Comparison of ENCODE assay signal across 12 cellular contexts in genomic region chr1:202107321-202107761, GRCh38. TPM values are rescaled to one million over a fixed set of nuclear protein-coding genes. Genes with fewer than 3 reads are reported as not detected.
A peak's percentile ranks its signal among the peaks of the same experiment; 100 is the strongest.
DNase-seq lines count a peak whose midpoint lies in the region; ATAC-seq, FAIRE-seq and TF ChIP-seq lines count a peak whose summit lies in the region.
"Had no signal": no experiment of that assay in that cellular context is flagged by ENCODE, and none has a peak within 500 bp of the region (broad histone marks: within the 10 kb centered on the region; RNA-seq: fewer than 3 reads in every experiment).

No MANE protein-coding gene starts in this region.

- no peak for TF ChIP-seq POLR2A in suprapubic skin (IDR thresholded peaks at IDR 0.05)
- no peak for TF ChIP-seq POLR2A in GM12891 (IDR thresholded peaks at IDR 0.05; ENCODE audit: low read depth, low read length)

- intact Hi-C loops in kidney (cut with DNase I): no loop called here

- DNase-seq in NCI-H1105 (lab: John Stamatoyannopoulos, UW) (peak; percentile 92), RCC 7860 (ENCODE audit: low spot score) (peak; percentile 65), kidney (peak; percentile 94), suprapubic skin (ENCODE audit: low spot score in 2 of 2) (no peak), glutamatergic neuron (no peak), GM12891 (ENCODE audit: insufficient read length, low spot score) (no peak), GM03348 (ENCODE audit: low spot score) (no peak)
- DNase-seq: activated naive CD4-positive, alpha-beta T cell treated with anti-CD3 and anti-CD28 coated beads for 36 hours; stimulated activated naive CD4-positive, alpha-beta T cell treated with Interleukin-2 at 50 U/mL for 16 hours had no signal

- H3K36me3 ChIP-seq in kidney (ENCODE audit: control insufficient read depth in 1 of 2, insufficient read depth in 2 of 2, low read length in 2 of 2) (no peaks in the 10 kb centered on the region), suprapubic skin (no peaks in the 10 kb centered on the region)

- H3K27ac Mint-ChIP-seq in glutamatergic neuron (ENCODE audit: unreplicated experiment): no peak overlapping the region
- H3K27ac Mint-ChIP-seq: activated naive CD4-positive, alpha-beta T cell treated with anti-CD3 and anti-CD28 coated beads for 36 hours had no signal

- H3K36me3 Mint-ChIP-seq in glutamatergic neuron (ENCODE audit: unreplicated experiment): no peaks in the 10 kb centered on the region

- no peaks in the 10 kb centered on the region for H3K27me3 Mint-ChIP-seq in glutamatergic neuron (ENCODE audit: unreplicated experiment)

- H3K4me3 Mint-ChIP-seq in glutamatergic neuron (ENCODE audit: unreplicated experiment): no peak overlapping the region
- H3K4me3 Mint-ChIP-seq: activated naive CD4-positive, alpha-beta T cell treated with anti-CD3 and anti-CD28 coated beads for 36 hours had no signal

- H3K4me3 ChIP-seq in kidney (ENCODE audit: low read length in 2 of 2): no peak overlapping the region
- no peak overlapping the region for H3K4me3 ChIP-seq in suprapubic skin
- H3K4me3 ChIP-seq: skin epidermis had no signal

- H3K27ac ChIP-seq in kidney (ENCODE audit: low read depth in 2 of 2, low read length in 2 of 2): peak overlapping the region; percentile 89 to 93
- H3K27ac ChIP-seq in suprapubic skin: peak overlapping the region; percentile 48

- FAIRE-seq in RCC 7860 (lab: Jason Lieb, UNC): peak; percentile 53
- FAIRE-seq in kidney (lab: Jason Lieb, UNC): no peak
- FAIRE-seq in GM12891 (lab: Jason Lieb, UNC): no peak

- H3K4me1 ChIP-seq in kidney (ENCODE audit: control insufficient read depth in 1 of 2, insufficient read depth in 1 of 2, low read depth in 1 of 2, low read length in 2 of 2): peaks cover 22 to 30% of the 10 kb centered on the region in 2 donors
- H3K4me1 ChIP-seq in suprapubic skin: peaks cover 27% of the 10 kb centered on the region

- TF ChIP-seq CTCF in kidney (IDR thresholded peaks at IDR 0.05; ENCODE audit: borderline replicate concordance, extremely low read depth, insufficient read depth): no peak
- no peak for TF ChIP-seq CTCF in suprapubic skin (IDR thresholded peaks at IDR 0.05)
- TF ChIP-seq CTCF in glutamatergic neuron (IDR thresholded peaks at IDR 0.05; ENCODE audit: partially characterized antibody, unreplicated experiment): no peak

- TF ChIP-seq EP300 in suprapubic skin (IDR thresholded peaks at IDR 0.05): no peak

- ATAC-seq in HG02840 (IDR thresholded peaks at IDR 0.05; ENCODE audit: low FRiP score, unreplicated experiment): no peak

- H3K9ac ChIP-seq in kidney (ENCODE audit: low read length in 2 of 2): peak overlapping the region; percentile 44 to 47

- H3K9me3 ChIP-seq in kidney (ENCODE audit: control insufficient read depth in 1 of 2, low read length in 2 of 2) (no peaks in the 10 kb centered on the region), suprapubic skin (no peaks in the 10 kb centered on the region)

- peaks cover 7% of the 10 kb centered on the region for H3K9me3 Mint-ChIP-seq in glutamatergic neuron (ENCODE audit: unreplicated experiment)
- H3K9me3 Mint-ChIP-seq: activated naive CD4-positive, alpha-beta T cell treated with anti-CD3 and anti-CD28 coated beads for 36 hours had no signal

- no peaks in the 10 kb centered on the region for H3K27me3 ChIP-seq in suprapubic skin

- H3K4me1 Mint-ChIP-seq in glutamatergic neuron (ENCODE audit: low read depth, unreplicated experiment): peaks cover 6% of the 10 kb centered on the region

- WGBS in suprapubic skin: 56% methylated on average over 5 of the region's 5 CpGs

TF ChIP-seq in GM12891, 5 proteins besides CTCF, POLR2A, EP300 and RAD21:
- no peak for TF ChIP-seq POLR2AphosphoS5 (IDR thresholded peaks at IDR 0.05; ENCODE audit: low read depth, low read length)
- no peak for TF ChIP-seq TAF1 (IDR thresholded peaks at IDR 0.05; ENCODE audit: low read depth, low read length)
- no peak for TF ChIP-seq SPI1 (IDR thresholded peaks at IDR 0.05; ENCODE audit: low read depth, low read length)
- no peak for TF ChIP-seq POU2F2 (IDR thresholded peaks at IDR 0.05; ENCODE audit: low read depth, low read length)
- TF ChIP-seq PAX5 (IDR thresholded peaks at IDR 0.05; ENCODE audit: insufficient read depth, low read length, severe bottlenecking): no peak

RNA-seq across cellular contexts. Expression of gene GPR37L1, which starts 15.4 kb away (rescaled TPM):
- total RNA-seq in kidney (0.13 TPM), suprapubic skin (not detected), glutamatergic neuron (ENCODE audit: unreplicated experiment) (not detected)
- not detected for polyA plus RNA-seq in kidney (ENCODE audit: insufficient read depth, low read depth, low replicate concordance)
- polyA plus RNA-seq in GM12891 (2012; ENCODE audit: low read depth, missing spikeins): 0.04 TPM
- total RNA-seq: activated naive CD4-positive, alpha-beta T cell treated with anti-CD3 and anti-CD28 coated beads for 36 hours; NCI-H460 had no signal

RNA-seq across cellular contexts. Expression of gene ARL8A, which starts 37.2 kb away (rescaled TPM):
- total RNA-seq in kidney (72.2 TPM), suprapubic skin (10 to 100 TPM; 41.1 to 46.3 (median 43.0) TPM), glutamatergic neuron (ENCODE audit: unreplicated experiment) (160 TPM)
- polyA plus RNA-seq in kidney (ENCODE audit: insufficient read depth, low read depth, low replicate concordance): 60.8 TPM
- polyA plus RNA-seq in GM12891 (2012; ENCODE audit: low read depth, missing spikeins): 12.4 TPM

RNA-seq across cellular contexts. Expression of gene PTPN7, which starts 53.1 kb away (rescaled TPM):
- total RNA-seq in kidney (5.5 TPM), suprapubic skin (1 to 10 TPM in 1 of 4 donors, under 1 TPM in 2, not detected in 1; 0.42 to 2.7 (median 0.60) TPM), glutamatergic neuron (ENCODE audit: unreplicated experiment) (not detected)
- polyA plus RNA-seq in kidney (ENCODE audit: insufficient read depth, low read depth, low replicate concordance): 3.5 TPM
- 56.6 TPM for polyA plus RNA-seq in GM12891 (2012; ENCODE audit: low read depth, missing spikeins)
- total RNA-seq: NCI-H460 had no signal

Comparison
In these comparisons a context has a peak if more than half of its experiments do, and no peak if none do; other contexts are left out.
1. DNase-seq: peak in NCI-H1105 (single experiment), RCC 7860 (single experiment) and kidney (single experiment); none in suprapubic skin (0 of 2), glutamatergic neuron (single experiment), GM12891 (single experiment) and GM03348 (single experiment).